ENCODE assay signal across 24 cellular contexts in the genomic region with DNA sequence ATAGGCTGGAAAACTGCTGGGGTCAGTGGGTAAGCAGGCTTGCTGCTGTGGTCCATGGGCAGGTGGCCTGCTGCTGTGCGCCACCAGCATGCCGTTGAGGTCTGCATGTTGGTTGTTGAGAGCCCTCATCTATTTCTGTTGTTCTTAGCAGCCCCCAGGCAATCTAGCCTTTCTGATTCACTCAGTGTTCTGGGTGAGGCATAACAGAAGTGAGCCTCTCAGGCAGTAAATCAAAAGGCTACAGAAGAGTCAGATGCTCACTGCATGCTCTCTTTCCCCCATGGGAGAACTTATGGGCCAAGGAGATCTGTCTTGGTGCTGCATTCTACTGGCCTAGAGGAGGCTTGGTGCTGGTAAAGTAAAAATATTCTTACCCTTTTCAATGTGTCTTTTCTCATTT.
"Had no signal": no experiment of that assay in that cellular context is flagged by ENCODE, and none has a peak within 500 bp of the region (broad histone marks: within the 10 kb centered on the region; RNA-seq: fewer than 3 reads in every experiment).

No MANE protein-coding gene starts in this region.

- H3K4me3 ChIP-seq: cardiac muscle cell had no signal

- H3K36me3 ChIP-seq: brain microvascular endothelial cell, cardiac muscle cell had no signal

- H3K36me3 Mint-ChIP-seq: activated naive CD4-positive, alpha-beta T cell treated with anti-CD3 and anti-CD28 coated beads, Interleukin-2, amount 10 ng/mL, durations not matched to agents 7 days and 5 days had no signal

- ATAC-seq: activated CD4-positive, CD25-positive, alpha-beta regulatory T cell treated with anti-CD3 and anti-CD28 coated beads, Interleukin-2, amount 50 U/mL, for 24 hours; activated T-helper 17 cell treated with anti-CD3 and anti-CD28 coated beads, Interleukin-2, amount 50 U/mL, for 72 hours; Panc1; Right ventricle myocardium inferior had no signal

- H3K27ac ChIP-seq: brain microvascular endothelial cell, cardiac muscle cell had no signal

- H3K4me3 Mint-ChIP-seq: activated CD4-positive, alpha-beta memory T cell treated with anti-CD3 and anti-CD28 coated beads, Interleukin-2, amount 10 ng/mL, durations not matched to agents 7 days and 5 days; activated naive CD4-positive, alpha-beta T cell treated with anti-CD3 and anti-CD28 coated beads, Interleukin-2, amount 10 ng/mL, durations not matched to agents 7 days and 5 days; activated naive CD8-positive, alpha-beta T cell treated with anti-CD3 and anti-CD28 coated beads for 36 hours; activated T-helper 17 cell treated with anti-CD3 and anti-CD28 coated beads, Interleukin-2, amount 50 U/mL, for 72 hours; T-helper 1 cell treated with Interleukin-12 subunit alpha and Interleukin-12 subunit beta and Interleukin-4 antibody, amounts not matched to agents 30 μg/mL and 1 μg/mL, for 36 hours had no signal

- DNase-seq: activated CD4-positive, alpha-beta memory T cell treated with anti-CD3 and anti-CD28 coated beads, Interleukin-2, amount 10 ng/mL, durations not matched to agents 7 days and 5 days; activated CD4-positive, alpha-beta T cell treated with anti-CD3 and anti-CD28 coated beads for 4 hours; activated gamma-delta T cell; activated naive CD4-positive, alpha-beta T cell treated with anti-CD3 and anti-CD28 coated beads, Interleukin-2, amount 10 ng/mL, durations not matched to agents 7 days and 5 days; activated naive CD8-positive, alpha-beta T cell treated with anti-CD3 and anti-CD28 coated beads for 36 hours; activated T-cell treated with anti-CD3 and anti-CD28 coated beads for 4 hours; activated T-cell treated with anti-CD3 and anti-CD28 coated beads, Interleukin-2, amount 50 U/mL, for 48 hours; brain microvascular endothelial cell; cerebellar nuclear complex; Kasumi-1; NCI-H1092; NCI-H1417; NCI-H1930; NCI-H510A treated with DMSO at 0.1 percent for 48 hours; NCI-H69; NK-92 treated with Interleukin-12 subunit alpha and Interleukin-12 subunit beta, amount 100 ng/mL, for 24 hours; OCI-M1; RPMI8226 had no signal

- H3K27me3 ChIP-seq: brain microvascular endothelial cell, cardiac muscle cell had no signal

- H3K9me3 Mint-ChIP-seq: activated CD4-positive, alpha-beta memory T cell treated with anti-CD3 and anti-CD28 coated beads, Interleukin-2, amount 10 ng/mL, durations not matched to agents 7 days and 5 days had no signal

- H3K27ac Mint-ChIP-seq: activated CD4-positive, alpha-beta memory T cell treated with anti-CD3 and anti-CD28 coated beads, Interleukin-2, amount 10 ng/mL, durations not matched to agents 7 days and 5 days; activated naive CD4-positive, alpha-beta T cell treated with anti-CD3 and anti-CD28 coated beads, Interleukin-2, amount 10 ng/mL, durations not matched to agents 7 days and 5 days; activated naive CD8-positive, alpha-beta T cell treated with anti-CD3 and anti-CD28 coated beads for 36 hours; activated T-helper 17 cell treated with anti-CD3 and anti-CD28 coated beads, Interleukin-2, amount 50 U/mL, for 72 hours; T-helper 1 cell treated with Interleukin-12 subunit alpha and Interleukin-12 subunit beta and Interleukin-4 antibody, amounts not matched to agents 30 μg/mL and 1 μg/mL, for 36 hours had no signal
